8 cellular contexts compared by ENCODE assay signal in the genomic region with DNA sequence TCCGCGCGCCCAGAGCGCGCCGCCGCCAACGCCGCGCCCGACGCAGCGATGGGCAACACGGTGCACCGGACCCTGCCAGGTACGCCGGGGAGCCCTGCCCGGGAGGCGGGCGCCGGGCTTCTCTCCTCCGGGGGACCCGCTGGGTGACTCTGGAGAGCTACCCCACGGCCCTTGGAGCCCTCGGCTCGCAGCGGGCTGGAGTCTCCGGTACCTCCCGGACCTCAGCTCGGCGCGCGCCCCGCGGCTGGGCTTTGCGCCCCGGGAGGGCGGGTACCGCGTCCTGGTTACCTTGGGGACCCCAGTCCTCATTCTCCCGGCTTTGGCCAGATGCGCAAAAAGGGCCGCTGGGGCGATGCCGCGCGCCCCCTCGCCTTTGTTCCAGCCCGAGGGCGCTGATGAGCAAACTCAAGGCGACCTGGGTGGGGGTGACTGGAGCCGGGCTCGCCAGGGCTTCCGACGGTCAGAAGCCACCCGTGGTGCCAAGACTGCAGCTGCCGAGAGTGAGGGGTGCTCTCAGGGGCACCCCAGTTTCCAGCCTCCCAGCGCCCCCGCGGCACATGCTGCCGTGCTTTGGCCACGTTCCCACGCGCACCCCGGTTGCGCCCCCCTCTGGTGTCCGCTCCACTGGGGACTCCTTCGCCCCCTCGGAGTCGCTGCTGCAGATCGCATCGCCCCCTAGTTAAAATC. TPM values are rescaled to one million over a fixed set of nuclear protein-coding genes. Genes with fewer than 3 reads are reported as not detected.
DNase-seq lines count a peak whose midpoint lies in the region; ATAC-seq and TF ChIP-seq lines count a peak whose summit lies in the region.

No MANE protein-coding gene starts in this region.

- H3K27me3 Mint-ChIP-seq in MCF 10A (ENCODE audit: insufficient read depth, unreplicated experiment) (no peaks in the 10 kb centered on the region), type B pancreatic cell (peaks cover 43% of the 10 kb centered on the region)

- intact Hi-C loops in MCF 10A (cut with micrococcal nuclease): loop anchor here (1.0 kb wide), 2 partner anchors 56 to 162 kb away; no protein-coding TSS in a partner anchor
- intact Hi-C loops in right lobe of liver (cut with DNase I): no loop called here

- H3K36me3 Mint-ChIP-seq in MCF 10A (ENCODE audit: insufficient read depth, unreplicated experiment): peaks cover 6% of the 10 kb centered on the region
- no peaks in the 10 kb centered on the region for H3K36me3 Mint-ChIP-seq in type B pancreatic cell

- H3K9me3 ChIP-seq in HUES6 (ENCODE audit: control insufficient read depth, insufficient read depth, low read depth, low read length): no peaks in the 10 kb centered on the region
- H3K9me3 ChIP-seq in right lobe of liver: no peaks in the 10 kb centered on the region

- in situ Hi-C loops in GM13977 (cut with MboI; ENCODE audit: low pct_unique_long_range_greater_than_20kb, low sequenced_read_pairs, unreplicated experiment): no loop called here

- no peaks in the 10 kb centered on the region for H3K9me3 Mint-ChIP-seq in MCF 10A (ENCODE audit: unreplicated experiment)
- H3K9me3 Mint-ChIP-seq in type B pancreatic cell: no peaks in the 10 kb centered on the region

- H3K9ac ChIP-seq in HUES6 (ENCODE audit: low read length): peak overlapping the region; percentile 55

- no peak for TF ChIP-seq POLR2A in right lobe of liver (IDR thresholded peaks at IDR 0.05)

- peaks cover 44% of the 10 kb centered on the region for H3K4me1 Mint-ChIP-seq in MCF 10A (ENCODE audit: insufficient read depth, unreplicated experiment)
- H3K4me1 Mint-ChIP-seq in type B pancreatic cell (ENCODE audit: unreplicated experiment): peaks cover 18% of the 10 kb centered on the region

- H3K4me3 Mint-ChIP-seq in MCF 10A (ENCODE audit: unreplicated experiment) (peak overlapping the region; percentile 59), type B pancreatic cell (peak overlapping the region; percentile 78)

- BruUV-seq in MCF 10A (replicated peaks; lab: Mats Ljungman, UMichigan): no TSS peak

- no CpG with 5 or more reads among the region's 72 CpGs for WGBS in right lobe of liver (ENCODE audit: insufficient coverage, low coverage, low lambda C conversion rate, missing lambda C conversion rate)

- POLR2A ChIA-PET in MCF 10A (lab: Yijun Ruan, JAX): interaction anchor here (0.6 to 1.1 kb wide), 3 partner anchors 108 to 161 kb away, joined by 3 to 5 read pairs (median 4); no protein-coding TSS in a partner anchor

- TF ChIP-seq CTCF in GM13977 (IDR thresholded peaks at IDR 0.05; ENCODE audit: extremely low read depth, insufficient read depth, missing control alignments) (no peak), MCF 10A (IDR thresholded peaks at IDR 0.05; ENCODE audit: unreplicated experiment) (no peak), right lobe of liver (IDR thresholded peaks at IDR 0.05) (peak in 2 of 4 donors; percentile 8 to 9), type B pancreatic cell (conservative IDR thresholded peaks at IDR 0.05) (no peak)

- H3K4me1 ChIP-seq in HUES6 (ENCODE audit: control insufficient read depth, insufficient read depth, low read length) (peaks cover 26% of the 10 kb centered on the region), right lobe of liver (peaks cover 0 to 7% (median 5%) of the 10 kb centered on the region in 4 donors)

- H3K27ac ChIP-seq in HUES6 (ENCODE audit: low read depth, low read length) (no peak overlapping the region), right lobe of liver (peak overlapping the region; percentile 59 to 81 (median 64))

- CTCF ChIA-PET in MCF 10A (lab: Yijun Ruan, JAX): interaction anchor here (0.7 to 6.2 kb wide), 7 partner anchors 9 to 510 kb away, joined by 3 to 49 read pairs (median 3); no protein-coding TSS in a partner anchor

- no peak overlapping the region for H3K27ac Mint-ChIP-seq in MCF 10A (ENCODE audit: low read depth, unreplicated experiment)
- H3K27ac Mint-ChIP-seq in type B pancreatic cell: no peak overlapping the region

- ATAC-seq in right lobe of liver (peak in 2 of 4 donors; percentile 3 to 5), HG03521 (IDR thresholded peaks at IDR 0.05; ENCODE audit: unreplicated experiment) (no peak)

- H3K27me3 ChIP-seq in HUES6 (ENCODE audit: control insufficient read depth, insufficient read depth, low read length) (peaks cover 59% of the 10 kb centered on the region), right lobe of liver (no peaks in the 10 kb centered on the region)

- no peaks in the 10 kb centered on the region for H3K36me3 ChIP-seq in HUES6 (ENCODE audit: control insufficient read depth, insufficient read depth, low read length)
- no peaks in the 10 kb centered on the region for H3K36me3 ChIP-seq in right lobe of liver

- H3K4me3 ChIP-seq in HUES6 (ENCODE audit: low read depth, low read length): peak overlapping the region; percentile 79
- H3K4me3 ChIP-seq in right lobe of liver: peak overlapping the region; percentile 59 to 66 (median 66)

- DNase-seq in GM13977 (ENCODE audit: low spot score) (peak; percentile 62), MCF 10A (ENCODE audit: unreplicated experiment) (no peak), right lobe of liver (no peak), type B pancreatic cell (ENCODE audit: extremely low spot score, unreplicated experiment) (no peak), NCI-H524 treated with DMSO at 0.1 percent for 48 hours (lab: John Stamatoyannopoulos, UW) (no peak)
- no peak for DNase-seq in stimulated activated naive CD4-positive, alpha-beta T cell treated with Interleukin-2 at 50 U/mL for 16 hours (lab: John Stamatoyannopoulos, UW)

RNA-seq across cellular contexts. Expression of gene NEURL1B, which starts 0.4 kb away (rescaled TPM):
- total RNA-seq in MCF 10A (2022) (4.8 and 7.6 TPM in 2 replicates), right lobe of liver (1 to 10 TPM; 4.9 to 9.8 (median 6.4) TPM), type B pancreatic cell (ENCODE audit: low replicate concordance) (6.2 and 7.6 TPM in 2 replicates)
